ENCODE assay signal across 14 cellular contexts in genomic region chr11:133745791-133746190, GRCh38.
"Had no signal": no experiment of that assay in that cellular context is flagged by ENCODE, and none has a peak within 500 bp of the region (broad histone marks: within the 10 kb centered on the region; RNA-seq: fewer than 3 reads in every experiment).

No MANE protein-coding gene starts in this region.

- H3K4me3 ChIP-seq: dorsolateral prefrontal cortex, heart left ventricle, mucosa of descending colon, skin epidermis, thoracic aorta, transverse colon had no signal

- H3K4me3 Mint-ChIP-seq: naive thymus-derived CD8-positive, alpha-beta T cell; stimulated activated naive B cell treated with anti-CD40 and anti-IgM and Interleukin-4, amounts not matched to agents 10 μg/mL and 1 μg/mL and 100 μg/mL, for 72 hours; stimulated activated naive CD8-positive, alpha-beta T cell treated with anti-CD3 and anti-CD28 coated beads, Interleukin-15, amount 100 ng/mL, for 72 hours had no signal

- H3K27me3 ChIP-seq: transverse colon had no signal

- H3K36me3 ChIP-seq: heart left ventricle, thoracic aorta, transverse colon had no signal

- H3K27me3 Mint-ChIP-seq: stimulated activated naive B cell treated with anti-CD40 and anti-IgM and Interleukin-4, amounts not matched to agents 10 μg/mL and 1 μg/mL and 100 μg/mL, for 72 hours had no signal

- H3K4me1 ChIP-seq: heart left ventricle, transverse colon had no signal

- H3K9me3 ChIP-seq: heart left ventricle, mucosa of descending colon, thoracic aorta, transverse colon had no signal

- H3K27ac Mint-ChIP-seq: naive thymus-derived CD8-positive, alpha-beta T cell; stimulated activated naive B cell treated with anti-CD40 and anti-IgM and Interleukin-4, amounts not matched to agents 10 μg/mL and 1 μg/mL and 100 μg/mL, for 72 hours; stimulated activated naive CD8-positive, alpha-beta T cell treated with anti-CD3 and anti-CD28 coated beads, Interleukin-15, amount 100 ng/mL, for 72 hours had no signal

- H3K4me1 Mint-ChIP-seq: naive thymus-derived CD8-positive, alpha-beta T cell; stimulated activated naive B cell treated with anti-CD40 and anti-IgM and Interleukin-4, amounts not matched to agents 10 μg/mL and 1 μg/mL and 100 μg/mL, for 72 hours; stimulated activated naive CD8-positive, alpha-beta T cell treated with anti-CD3 and anti-CD28 coated beads, Interleukin-15, amount 100 ng/mL, for 72 hours had no signal

- H3K36me3 Mint-ChIP-seq: naive thymus-derived CD8-positive, alpha-beta T cell; stimulated activated naive B cell treated with anti-CD40 and anti-IgM and Interleukin-4, amounts not matched to agents 10 μg/mL and 1 μg/mL and 100 μg/mL, for 72 hours had no signal

- DNase-seq: cortex of kidney; effector CD8-positive, alpha-beta T cell; heart left ventricle; kidney glomerular epithelial cell; mucosa of descending colon; naive thymus-derived CD8-positive, alpha-beta T cell; stimulated activated CD4-positive, alpha-beta T cell treated with anti-CD3 and anti-CD28 coated beads, Interleukin-2, amount 100 ng/mL, for 24 hours; stimulated activated CD4-positive, alpha-beta T cell treated with anti-CD3 and anti-CD28 coated beads, Interleukin-4, amount 100 ng/mL, for 4 hours; stimulated activated naive B cell treated with anti-CD40 and anti-IgM and Interleukin-4, amounts not matched to agents 10 μg/mL and 1 μg/mL and 100 μg/mL, for 72 hours; stimulated activated naive CD8-positive, alpha-beta T cell treated with anti-CD3 and anti-CD28 coated beads, Interleukin-15, amount 100 ng/mL, for 72 hours; transverse colon had no signal

- H3K27ac ChIP-seq: heart left ventricle, skin epidermis, thoracic aorta, transverse colon had no signal
